Comparison of ENCODE assay signal across 13 cellular contexts in genomic region chr10:48511855-48512191, GRCh38.
DNase-seq lines count a peak whose midpoint lies in the region; ATAC-seq and TF ChIP-seq lines count a peak whose summit lies in the region.
"Had no signal": no experiment of that assay in that cellular context is flagged by ENCODE, and none has a peak within 500 bp of the region (broad histone marks: within the 10 kb centered on the region; RNA-seq: fewer than 3 reads in every experiment).

No MANE protein-coding gene starts in this region.

- no peaks in the 10 kb centered on the region for H4K20me1 ChIP-seq in GM23338 (replicated peaks; ENCODE audit: insufficient read depth)

- H3K4me3 ChIP-seq in GM23338: no peak overlapping the region
- H3K4me3 ChIP-seq: smooth muscle cell had no signal

- H3K4me2 ChIP-seq in GM23338: no peak overlapping the region
- H3K4me2 ChIP-seq: smooth muscle cell had no signal

- H3K9me3 Mint-ChIP-seq in GM23338: peaks cover 27% of the 10 kb centered on the region; the same call in 2 of the 3 replicates
- H3K9me3 Mint-ChIP-seq in dendritic cell treated with granulocyte-macrophage colony-stimulating factor and Interleukin-4, amounts not matched to agents 40 ng/mL and 50 ng/mL, for 4 days: peaks cover 19% of the 10 kb centered on the region

- H3K36me3 Mint-ChIP-seq in GM23338 (ENCODE audit: low read depth): peaks cover 17% of the 10 kb centered on the region; the same call in 2 of the 3 replicates
- H3K36me3 Mint-ChIP-seq in dendritic cell treated with granulocyte-macrophage colony-stimulating factor and Interleukin-4, amounts not matched to agents 40 ng/mL and 50 ng/mL, for 4 days (ENCODE audit: low read depth): peaks cover 22% of the 10 kb centered on the region
- H3K36me3 Mint-ChIP-seq: activated naive CD4-positive, alpha-beta T cell treated with anti-CD3 and anti-CD28 coated beads, Interleukin-2, amount 10 ng/mL, durations not matched to agents 7 days and 5 days had no signal

- H3K4me3 Mint-ChIP-seq in GM23338: no peak overlapping the region
- H3K4me3 Mint-ChIP-seq in dendritic cell treated with granulocyte-macrophage colony-stimulating factor and Interleukin-4, amounts not matched to agents 40 ng/mL and 50 ng/mL, for 4 days: peak overlapping the region; percentile 44
- H3K4me3 Mint-ChIP-seq: activated naive CD4-positive, alpha-beta T cell treated with anti-CD3 and anti-CD28 coated beads, Interleukin-2, amount 10 ng/mL, durations not matched to agents 7 days and 5 days; T-helper 2 cell treated with Interferon-gamma antibody and Interleukin-4, amounts not matched to agents 5 μg/mL and 100 μg/mL, for 36 hours had no signal

- peaks cover 51% of the 10 kb centered on the region for H3K79me2 ChIP-seq in GM23338 (replicated peaks; ENCODE audit: insufficient read depth)

- intact Hi-C loops in dendritic cell treated with granulocyte-macrophage colony-stimulating factor and Interleukin-4, amounts not matched to agents 40 ng/mL and 50 ng/mL, for 4 days (cut with micrococcal nuclease): no loop called here
- intact Hi-C loops in sciatic nerve (cut with DNase I): no loop called here

- peaks cover 12% of the 10 kb centered on the region for H3K4me1 Mint-ChIP-seq in GM23338
- H3K4me1 Mint-ChIP-seq in dendritic cell treated with granulocyte-macrophage colony-stimulating factor and Interleukin-4, amounts not matched to agents 40 ng/mL and 50 ng/mL, for 4 days (ENCODE audit: low read depth): peaks cover 72% of the 10 kb centered on the region
- H3K4me1 Mint-ChIP-seq: activated naive CD4-positive, alpha-beta T cell treated with anti-CD3 and anti-CD28 coated beads, Interleukin-2, amount 10 ng/mL, durations not matched to agents 7 days and 5 days had no signal

- DNase-seq in GM23338 (ENCODE audit: low spot score) (no peak), NOMO-1 treated with dmso at 0.1 percent for 144 hours (lab: John Stamatoyannopoulos, UW; ENCODE audit: unreplicated experiment) (peak; percentile 55), sciatic nerve (ENCODE audit: low spot score) (no peak), NCI-H2227 (lab: John Stamatoyannopoulos, UW; ENCODE audit: unreplicated experiment) (no peak), NCI-H146 (lab: John Stamatoyannopoulos, UW) (no peak), activated T-cell treated with anti-CD3 and anti-CD28 coated beads for 4 hours (no peak)
- DNase-seq: activated naive CD4-positive, alpha-beta T cell treated with anti-CD3 and anti-CD28 coated beads, Interleukin-2, amount 10 ng/mL, durations not matched to agents 7 days and 5 days; Calu3; glutamatergic neuron; left cardiac atrium had no signal

- no peak overlapping the region for H2AFZ ChIP-seq in GM23338

- peaks cover 5% of the 10 kb centered on the region for H3K27me3 Mint-ChIP-seq in GM23338 (ENCODE audit: insufficient read depth, low read depth, poor library complexity)
- H3K27me3 Mint-ChIP-seq in dendritic cell treated with granulocyte-macrophage colony-stimulating factor and Interleukin-4, amounts not matched to agents 40 ng/mL and 50 ng/mL, for 4 days: peaks cover 3% of the 10 kb centered on the region

- H3K27ac ChIP-seq in GM23338 (ENCODE audit: low read depth): no peak overlapping the region

- H3K9me2 ChIP-seq in GM23338 (ENCODE audit: insufficient read depth): no peaks in the 10 kb centered on the region

- no peaks in the 10 kb centered on the region for H3F3A ChIP-seq in GM23338 (replicated peaks; ENCODE audit: low read depth)

- H3K4me1 ChIP-seq in GM23338 (ENCODE audit: insufficient read depth): no peaks in the 10 kb centered on the region; the same call in 1 of the 2 replicates

- no peaks in the 10 kb centered on the region for H3K27me3 ChIP-seq in GM23338 (ENCODE audit: insufficient read depth)

- TF ChIP-seq CTCF in GM23338 (conservative IDR thresholded peaks at IDR 0.05; ENCODE audit: low read depth in 2 of 2): no peak

- H3K27ac Mint-ChIP-seq in GM23338: no peak overlapping the region
- H3K27ac Mint-ChIP-seq in dendritic cell treated with granulocyte-macrophage colony-stimulating factor and Interleukin-4, amounts not matched to agents 40 ng/mL and 50 ng/mL, for 4 days: peak overlapping the region; percentile 88
- H3K27ac Mint-ChIP-seq: activated naive CD4-positive, alpha-beta T cell treated with anti-CD3 and anti-CD28 coated beads, Interleukin-2, amount 10 ng/mL, durations not matched to agents 7 days and 5 days; T-helper 2 cell treated with Interferon-gamma antibody and Interleukin-4, amounts not matched to agents 5 μg/mL and 100 μg/mL, for 36 hours had no signal

- H3K36me3 ChIP-seq in GM23338 (ENCODE audit: insufficient read depth): no peaks in the 10 kb centered on the region

- peak; percentile 62 for ATAC-seq in GM23338
- peak; percentile 59 for ATAC-seq in sciatic nerve

TF ChIP-seq in GM23338, 12 proteins besides CTCF, POLR2A, EP300 and RAD21 (continues in another document):
- TF ChIP-seq EZH2phosphoT487 (IDR thresholded peaks at IDR 0.05; ENCODE audit: unreplicated experiment) (no peak), ZNF114 (CRISPR knock-in tag; IDR thresholded peaks at IDR 0.05) (no peak), CREB1 (CRISPR knock-in tag; IDR thresholded peaks at IDR 0.05; ENCODE audit: low read depth) (no peak), ZNF331 (CRISPR knock-in tag; IDR thresholded peaks at IDR 0.05; ENCODE audit: low read depth) (no peak), REST (IDR thresholded peaks at IDR 0.05; ENCODE audit: unreplicated experiment) (no peak), EZH2 (IDR thresholded peaks at IDR 0.05; ENCODE audit: low read depth, unreplicated experiment) (no peak), NANOG (IDR thresholded peaks at IDR 0.05; ENCODE audit: borderline replicate concordance) (no peak), JUNB (IDR thresholded peaks at IDR 0.05; ENCODE audit: unreplicated experiment) (no peak)
